1 cellular context compared by ENCODE assay signal in genomic region chr15:40096094-40096876, GRCh38.
TF ChIP-seq lines count a peak whose summit lies in the region.

No MANE protein-coding gene starts in this region.

TF ChIP-seq in K562, 482 proteins besides CTCF, POLR2A, EP300 and RAD21 (continued from another document):
- TF ChIP-seq CUX1 (CRISPR knock-in tag; IDR thresholded peaks at IDR 0.05) (no peak), ZKSCAN8 (CRISPR knock-in tag; IDR thresholded peaks at IDR 0.05) (peak; percentile 80), ZNF384 (IDR thresholded peaks at IDR 0.05; ENCODE audit: low read depth, low read length) (peak; percentile 73; the same call in 1 of the 2 replicates), BCLAF1 (IDR thresholded peaks at IDR 0.05; ENCODE audit: borderline replicate concordance in 1 of 2, control insufficient read depth in 1 of 2, low read depth in 2 of 2, low read length in 1 of 2) (0 out of 4 replicates have a peak, but pooled peaks of 1 of the 2 experiments have one; percentile 64), TBP (optimal IDR thresholded peaks at IDR 0.05; ENCODE audit: low read depth, low read length) (peak; percentile 58), POLR2H (tag; IDR thresholded peaks at IDR 0.05; ENCODE audit: low read depth) (no peak), ZNF324 (CRISPR knock-in tag; IDR thresholded peaks at IDR 0.05) (no peak), PBX2 (CRISPR knock-in tag; IDR thresholded peaks at IDR 0.05; ENCODE audit: low read depth) (no peak), PBX2 (tag; conservative IDR thresholded peaks at IDR 0.05; ENCODE audit: low read depth) (peak; percentile 83), PML (IDR thresholded peaks at IDR 0.05; ENCODE audit: low read length) (peak; percentile 41; the same call in 1 of the 2 replicates), RBFOX2 (IDR thresholded peaks at IDR 0.05; ENCODE audit: low read depth, low read length) (0 out of 2 replicates have a peak, but pooled peaks have one; percentile 29), PKNOX1 (IDR thresholded peaks at IDR 0.05) (peak; percentile 76), KAT8 (IDR thresholded peaks at IDR 0.05; ENCODE audit: low read depth) (no peak)
